Comparison of ENCODE assay signal across 27 cellular contexts in genomic region chr16:5468488-5468887, GRCh38.
"Had no signal": no experiment of that assay in that cellular context is flagged by ENCODE, and none has a peak within 500 bp of the region (broad histone marks: within the 10 kb centered on the region; RNA-seq: fewer than 3 reads in every experiment).

No MANE protein-coding gene starts in this region.

- H3K27me3 ChIP-seq: testis, thyroid gland, tibial artery, tibial nerve, transverse colon, upper lobe of left lung, upper lobe of right lung, uterus, vagina had no signal

- H3K4me3 ChIP-seq: stomach, suprapubic skin, testis, thoracic aorta, thyroid gland, tibial artery, tibial nerve, transverse colon, upper lobe of left lung, upper lobe of right lung, uterus, vagina had no signal

- H3K9me3 ChIP-seq: suprapubic skin, testis, thoracic aorta, thyroid gland, tibial artery, transverse colon, upper lobe of right lung, uterus, vagina had no signal

- DNase-seq: stimulated activated CD4-positive, alpha-beta T cell treated with anti-CD3 and anti-CD28 coated beads, Interleukin-2, amount 100 ng/mL, for 48 hours; stimulated activated CD4-positive, alpha-beta T cell treated with anti-CD3 and anti-CD28 coated beads, Interleukin-4, amount 100 ng/mL, for 1 hour; stimulated activated CD4-positive, alpha-beta T cell treated with anti-CD3 and anti-CD28 coated beads, Interleukin-4, amount 100 ng/mL, for 24 hours; stimulated activated CD4-positive, alpha-beta T cell treated with anti-CD3 and anti-CD28 coated beads, Interleukin-4, amount 100 ng/mL, for 4 hours; stimulated activated CD8-positive, alpha-beta memory T cell treated with anti-CD3 and anti-CD28 coated beads, Interleukin-4, amount 100 ng/mL, for 48 hours; stimulated activated naive B cell treated with anti-CD40 and anti-IgM and Interleukin-4, amounts not matched to agents 10 μg/mL and 1 μg/mL and 100 μg/mL, for 72 hours; stimulated activated naive CD4-positive, alpha-beta T cell; stimulated activated naive CD4-positive, alpha-beta T cell treated with Interleukin-2 at 50 U/mL for 16 hours; stimulated activated naive CD8-positive, alpha-beta T cell treated with anti-CD3 and anti-CD28 coated beads, Interleukin-15, amount 100 ng/mL, for 72 hours; stimulated activated naive CD8-positive, alpha-beta T cell treated with anti-CD3 and anti-CD28 coated beads, Interleukin-15, Interleukin-2, amounts not matched to agents 100 U/mL and 50 U/mL, for 24 hours; stomach; substantia nigra; testis; thyroid gland; tibial artery; transverse colon; trophoblast cell; upper lobe of left lung; upper lobe of right lung; uterus had no signal

- H3K27ac ChIP-seq: stomach, suprapubic skin, testis, thoracic aorta, thyroid gland, tibial artery, tibial nerve, transverse colon, upper lobe of left lung, upper lobe of right lung, uterus, vagina had no signal

- FAIRE-seq: urothelium cell line had no signal

- ATAC-seq: stimulated activated effector memory CD8-positive, alpha-beta T cell treated with anti-CD3 and anti-CD28 coated beads, Interleukin-12 subunit alpha, Interleukin-12 subunit beta, amount 100 ng/mL, for 72 hours; stimulated activated memory B cell treated with anti-CD40 and anti-IgM and Interleukin-4, amounts not matched to agents 10 μg/mL and 1 μg/mL and 100 μg/mL, for 72 hours; stimulated activated naive B cell treated with anti-CD40 and anti-IgM and Interleukin-4, amounts not matched to agents 10 μg/mL and 1 μg/mL and 100 μg/mL, for 72 hours; stimulated activated naive CD8-positive, alpha-beta T cell treated with anti-CD3 and anti-CD28 coated beads, Interleukin-15, amount 100 ng/mL, for 72 hours; stimulated activated naive CD8-positive, alpha-beta T cell treated with anti-CD3 and anti-CD28 coated beads, Interleukin-15, Interleukin-2, amounts not matched to agents 100 U/mL and 50 U/mL, for 24 hours; upper lobe of right lung had no signal

- H3K4me1 ChIP-seq: stomach, suprapubic skin, testis, thyroid gland, tibial artery, tibial nerve, upper lobe of left lung, upper lobe of right lung, uterus, vagina had no signal

- H3K36me3 ChIP-seq: stomach, suprapubic skin, thoracic aorta, thyroid gland, tibial artery, tibial nerve, transverse colon, upper lobe of left lung, upper lobe of right lung, uterus, vagina had no signal
